ENCODE assay signal across 9 cellular contexts in the genomic region with DNA sequence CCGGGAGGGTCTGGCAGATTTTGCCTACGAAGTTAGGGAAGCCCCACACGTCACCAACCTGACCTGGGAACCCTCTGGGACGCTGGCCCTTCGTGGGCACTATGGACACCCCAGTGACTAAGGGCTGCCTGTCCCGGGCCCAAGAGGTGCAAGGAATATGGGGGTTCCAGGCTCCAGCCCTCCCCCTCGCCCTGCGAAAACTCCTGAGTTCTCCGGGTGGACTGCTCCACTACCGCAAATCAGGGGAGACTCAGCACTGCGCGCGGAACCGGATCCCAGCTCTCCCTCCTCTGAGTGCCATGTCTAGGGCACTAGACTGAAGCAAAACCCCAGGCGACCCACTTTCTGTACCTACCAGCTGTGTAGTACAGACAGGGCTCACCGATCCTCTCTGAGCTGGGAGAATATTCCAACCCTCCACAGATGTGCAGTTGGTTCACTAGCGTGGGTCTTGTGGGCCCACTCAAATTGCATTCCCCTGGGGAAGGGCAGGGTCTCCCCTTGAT. TPM values are rescaled to one million over a fixed set of nuclear protein-coding genes. Genes with fewer than 3 reads are reported as not detected.
A peak's percentile ranks its signal among the peaks of the same experiment; 100 is the strongest.
DNase-seq lines count a peak whose midpoint lies in the region; ATAC-seq, FAIRE-seq and TF ChIP-seq lines count a peak whose summit lies in the region.
"Had no signal": no experiment of that assay in that cellular context is flagged by ENCODE, and none has a peak within 500 bp of the region (broad histone marks: within the 10 kb centered on the region; RNA-seq: fewer than 3 reads in every experiment).

A gene with protein sequence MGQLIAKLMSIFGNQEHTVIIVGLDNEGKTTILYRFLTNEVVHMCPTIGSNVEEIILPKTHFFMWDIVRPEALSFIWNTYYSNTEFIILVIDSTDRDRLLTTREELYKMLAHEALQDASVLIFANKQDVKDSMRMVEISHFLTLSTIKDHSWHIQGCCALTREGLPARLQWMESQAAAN (minus strand): TSS at position 318 of the 506 bp plus-strand sequence. CDS start 401 bp downstream, outside the sequence.

- H3K18ac ChIP-seq in mesendoderm (ENCODE audit: low read length), result no peak within 1 kb of the TSS

- H2BK120ac ChIP-seq in mesendoderm (ENCODE audit: low read depth, low read length), result no peak within 1 kb of the TSS

- H3K27me3 ChIP-seq in bronchial epithelial cell (ENCODE audit: control insufficient read depth, insufficient read depth, low read length) (peaks cover 5% of the 10 kb centered on the region), mesendoderm (ENCODE audit: insufficient read depth, low read length, poor library complexity) (peaks cover 10% of the 10 kb centered on the region), tibial nerve (peaks cover 0 to 12% of the 10 kb centered on the region in 2 donors)

- H3K4me1 Mint-ChIP-seq in activated T-cell treated with anti-CD3 and anti-CD28 coated beads, Interleukin-2, amount 50 U/mL, for 4 hours (ENCODE audit: low read depth), result peaks cover 18% of the 10 kb centered on the region

- H3K36me3 Mint-ChIP-seq in activated T-cell treated with anti-CD3 and anti-CD28 coated beads, Interleukin-2, amount 50 U/mL, for 4 hours (ENCODE audit: insufficient read depth), result no peaks in the 10 kb centered on the region

- no peak for DNase-seq in activated T-cell treated with anti-CD3 and anti-CD28 coated beads, Interleukin-2, amount 50 U/mL, for 4 hours
- no peak for DNase-seq in activated T-cell treated with anti-CD3 and anti-CD28 coated beads for 4 hours
- DNase-seq in bronchial epithelial cell (ENCODE audit: low read depth), result no peak
- no peak for DNase-seq in mesendoderm
- no peak for DNase-seq in tibial nerve (ENCODE audit: low spot score in 2 of 2)
- DNase-seq in Ammon's horn (ENCODE audit: low spot score), result no peak
- DNase-seq in ecto neural progenitor cell (ENCODE audit: low spot score), result no peak
- DNase-seq in frontal cortex (ENCODE audit: low spot score in 2 of 2), result no peak
- DNase-seq: DMS153 had no signal

- H3K79me1 ChIP-seq in mesendoderm (ENCODE audit: low read length), result no peaks in the 10 kb centered on the region

- H3K23ac ChIP-seq in mesendoderm (ENCODE audit: low read length), result no peak within 1 kb of the TSS

- H2BK15ac ChIP-seq in mesendoderm (replicated peaks; ENCODE audit: low read depth), result no peak within 1 kb of the TSS

- FAIRE-seq in bronchial epithelial cell (lab: Jason Lieb, UNC), result no peak
- no peak for FAIRE-seq in frontal cortex (lab: Jason Lieb, UNC)

- no peak for TF ChIP-seq EP300 in tibial nerve (IDR thresholded peaks at IDR 0.05)

- H3K9me3 ChIP-seq in tibial nerve, result no peaks in the 10 kb centered on the region

- no peaks in the 10 kb centered on the region for H3K79me2 ChIP-seq in mesendoderm (ENCODE audit: control insufficient read depth, insufficient read depth, low read length)

- no peak within 1 kb of the TSS for H3K4ac ChIP-seq in mesendoderm (ENCODE audit: low read depth, low read length)

- peak within 1 kb of the TSS; percentile 84 for H3K4me3 Mint-ChIP-seq in activated T-cell treated with anti-CD3 and anti-CD28 coated beads, Interleukin-2, amount 50 U/mL, for 4 hours

- no CpG with 5 or more reads among the region's 17 CpGs for WGBS in mesendoderm (ENCODE audit: extremely low coverage, insufficient coverage, low lambda C conversion rate)
- 50 to 58% methylated on average over 13 to 14 of the region's 17 CpGs for WGBS in tibial nerve, 2 donors

- H3K56ac ChIP-seq in mesendoderm (ENCODE audit: low read length), result peak within 1 kb of the TSS; percentile 89

- H2AK5ac ChIP-seq in mesendoderm (ENCODE audit: low read length), result no peak within 1 kb of the TSS

- H3K4me1 ChIP-seq in mesendoderm (ENCODE audit: control insufficient read depth, low read depth, low read length) (no peaks in the 10 kb centered on the region), tibial nerve (peaks cover 0 to 28% (median 14%) of the 10 kb centered on the region in 4 donors)

- H3K36me3 ChIP-seq in bronchial epithelial cell (ENCODE audit: control insufficient read depth, insufficient read depth, low read length) (no peaks in the 10 kb centered on the region), mesendoderm (ENCODE audit: control insufficient read depth, insufficient read depth, low read length) (no peaks in the 10 kb centered on the region), tibial nerve (no peaks in the 10 kb centered on the region)

- TF ChIP-seq POLR2A in tibial nerve (IDR thresholded peaks at IDR 0.05), result no peak

- no peak for ATAC-seq in activated T-cell treated with anti-CD3 and anti-CD28 coated beads, Interleukin-2, amount 50 U/mL, for 4 hours

- no peak within 1 kb of the TSS for H4K8ac ChIP-seq in mesendoderm (ENCODE audit: low read depth, low read length)

- no peak for TF ChIP-seq CTCF in bronchial epithelial cell (IDR thresholded peaks at IDR 0.05; ENCODE audit: insufficient read depth, low read length, severe bottlenecking)
- TF ChIP-seq CTCF in tibial nerve (IDR thresholded peaks at IDR 0.05), result no peak

- peak within 1 kb of the TSS; percentile 22 for H3K4me3 ChIP-seq in bronchial epithelial cell (ENCODE audit: low read depth, low read length)
- peak within 1 kb of the TSS; percentile 46 for H3K4me3 ChIP-seq in mesendoderm (ENCODE audit: low read length)
- H3K4me3 ChIP-seq in tibial nerve, result peak within 1 kb of the TSS; percentile 30 to 72 (median 54)

- H4K5ac ChIP-seq in mesendoderm (ENCODE audit: low read length), result no peak within 1 kb of the TSS

- peak within 1 kb of the TSS; percentile 90 for H3K4me2 ChIP-seq in mesendoderm (ENCODE audit: low read length)

- H3K27ac ChIP-seq in mesendoderm (ENCODE audit: low read depth, low read length), result no peak within 1 kb of the TSS
- H3K27ac ChIP-seq in tibial nerve, result peak within 1 kb of the TSS in 2 of 4 donors; percentile 27 to 61

- peaks cover 20% of the 10 kb centered on the region for H3K27me3 Mint-ChIP-seq in activated T-cell treated with anti-CD3 and anti-CD28 coated beads, Interleukin-2, amount 50 U/mL, for 4 hours (ENCODE audit: low read depth)

- H3K9me3 Mint-ChIP-seq in activated T-cell treated with anti-CD3 and anti-CD28 coated beads, Interleukin-2, amount 50 U/mL, for 4 hours, result no peaks in the 10 kb centered on the region

- H2BK5ac ChIP-seq in mesendoderm (ENCODE audit: low read length), result no peak within 1 kb of the TSS

- H3K9ac ChIP-seq in mesendoderm (ENCODE audit: low read length), result peak within 1 kb of the TSS; percentile 62

RNA-seq across cellular contexts. Expression of the gene that starts here (rescaled TPM):
- total RNA-seq in activated T-cell treated with anti-CD3 and anti-CD28 coated beads, Interleukin-2, amount 50 U/mL, for 4 hours, result not detected
- not detected in 2 replicates for total RNA-seq in bronchial epithelial cell
- polyA plus RNA-seq in mesendoderm (2013, experiment 1 of 2), result not detected
- polyA plus RNA-seq in mesendoderm (2013, experiment 2 of 2), result not detected
- not detected for total RNA-seq in tibial nerve
- not detected for total RNA-seq in frontal cortex
